In the genomic region with DNA sequence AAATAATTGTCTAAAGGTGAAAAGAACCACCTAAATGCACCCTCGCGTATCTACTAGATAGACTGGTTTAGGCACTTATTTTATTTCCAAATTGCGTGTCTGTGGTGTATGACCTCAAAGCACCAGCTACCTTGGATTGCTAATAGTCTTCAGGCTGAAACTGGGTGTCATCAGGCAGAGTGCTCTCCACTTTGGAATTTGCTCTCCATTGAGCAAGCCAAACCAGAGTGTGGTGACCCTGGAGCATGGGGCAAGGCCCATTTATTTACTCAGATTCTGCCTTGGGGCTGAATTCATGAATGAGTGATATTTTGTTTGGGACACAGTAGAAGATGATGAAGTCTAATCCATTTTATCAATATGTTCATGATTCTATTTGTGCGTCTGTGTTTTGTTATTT, we compare ENCODE assay signal across 16 cellular contexts.
"Had no signal": no experiment of that assay in that cellular context is flagged by ENCODE, and none has a peak within 500 bp of the region (broad histone marks: within the 10 kb centered on the region; RNA-seq: fewer than 3 reads in every experiment).

No MANE protein-coding gene starts in this region.

- H3K36me3 ChIP-seq: gastrocnemius medialis, heart left ventricle, thoracic aorta had no signal

- H3K4me1 ChIP-seq: gastrocnemius medialis, heart left ventricle, parathyroid adenoma had no signal

- H3K27me3 Mint-ChIP-seq: activated B cell treated with CpG ODN at 0.5 μM for 24 hours had no signal

- H3K27me3 ChIP-seq: gastrocnemius medialis, heart left ventricle had no signal

- H3K36me3 Mint-ChIP-seq: activated naive CD4-positive, alpha-beta T cell treated with anti-CD3 and anti-CD28 coated beads, Interleukin-2, amount 50 U/mL, for 72 hours; stimulated activated effector memory CD8-positive, alpha-beta T cell treated with anti-CD3 and anti-CD28 coated beads, Interleukin-12 subunit alpha, Interleukin-12 subunit beta, amount 100 ng/mL, for 72 hours had no signal

- H3K4me3 ChIP-seq: gastrocnemius medialis, heart left ventricle, thoracic aorta had no signal

- H3K27ac ChIP-seq: gastrocnemius medialis, heart left ventricle, parathyroid adenoma, thoracic aorta had no signal

- H3K9me3 ChIP-seq: gastrocnemius medialis, heart left ventricle, thoracic aorta had no signal

- H3K4me1 Mint-ChIP-seq: activated B cell treated with CpG ODN at 0.5 μM for 24 hours; stimulated activated effector memory CD8-positive, alpha-beta T cell treated with anti-CD3 and anti-CD28 coated beads, Interleukin-12 subunit alpha, Interleukin-12 subunit beta, amount 100 ng/mL, for 72 hours had no signal

- ATAC-seq: activated CD8-positive, alpha-beta T cell treated with anti-CD3 and anti-CD28 coated beads, Interleukin-2, amount 10 ng/mL, durations not matched to agents 7 days and 5 days; activated naive CD4-positive, alpha-beta T cell treated with anti-CD3 and anti-CD28 coated beads, Interleukin-2, amount 50 U/mL, for 72 hours; activated T-cell treated with anti-CD3 and anti-CD28 coated beads, Interleukin-2, amount 50 U/mL, for 72 hours; gastrocnemius medialis; heart left ventricle; left cardiac atrium; stimulated activated effector memory CD8-positive, alpha-beta T cell treated with anti-CD3 and anti-CD28 coated beads, Interleukin-12 subunit alpha, Interleukin-12 subunit beta, amount 100 ng/mL, for 72 hours had no signal

- H3K4me3 Mint-ChIP-seq: activated B cell treated with CpG ODN at 0.5 μM for 24 hours; activated CD8-positive, alpha-beta T cell treated with anti-CD3 and anti-CD28 coated beads, Interleukin-2, amount 10 ng/mL, durations not matched to agents 7 days and 5 days; activated T-cell treated with anti-CD3 and anti-CD28 coated beads, Interleukin-2, amount 50 U/mL, for 72 hours; stimulated activated effector memory CD8-positive, alpha-beta T cell treated with anti-CD3 and anti-CD28 coated beads, Interleukin-12 subunit alpha, Interleukin-12 subunit beta, amount 100 ng/mL, for 72 hours; T-helper 2 cell treated with Interferon-gamma antibody and Interleukin-4, amounts not matched to agents 5 μg/mL and 100 μg/mL, for 36 hours had no signal

- H3K9me3 Mint-ChIP-seq: activated B cell treated with CpG ODN at 0.5 μM for 24 hours; T-helper 2 cell treated with Interferon-gamma antibody and Interleukin-4, amounts not matched to agents 5 μg/mL and 100 μg/mL, for 36 hours had no signal

- DNase-seq: activated B cell treated with CpG ODN at 0.5 μM for 24 hours; activated CD4-positive, alpha-beta T cell treated with anti-CD3 and anti-CD28 coated beads for 48 hours; activated CD8-positive, alpha-beta memory T cell treated with anti-CD3 and anti-CD28 coated beads, Interleukin-2, amount 50 U/mL, for 4 hours; activated CD8-positive, alpha-beta T cell treated with anti-CD3 and anti-CD28 coated beads, Interleukin-2, amount 10 ng/mL, durations not matched to agents 7 days and 5 days; activated gamma-delta T cell; activated T-cell treated with anti-CD3 and anti-CD28 coated beads, Interleukin-2, amount 50 U/mL, for 72 hours; central memory CD4-positive, alpha-beta T cell; effector memory CD4-positive, alpha-beta T cell; gastrocnemius medialis; heart left ventricle; left cardiac atrium had no signal

- H3K27ac Mint-ChIP-seq: activated B cell treated with CpG ODN at 0.5 μM for 24 hours; activated CD8-positive, alpha-beta T cell treated with anti-CD3 and anti-CD28 coated beads, Interleukin-2, amount 10 ng/mL, durations not matched to agents 7 days and 5 days; activated naive CD4-positive, alpha-beta T cell treated with anti-CD3 and anti-CD28 coated beads, Interleukin-2, amount 50 U/mL, for 72 hours; activated T-cell treated with anti-CD3 and anti-CD28 coated beads, Interleukin-2, amount 50 U/mL, for 72 hours; stimulated activated effector memory CD8-positive, alpha-beta T cell treated with anti-CD3 and anti-CD28 coated beads, Interleukin-12 subunit alpha, Interleukin-12 subunit beta, amount 100 ng/mL, for 72 hours; T-helper 2 cell treated with Interferon-gamma antibody and Interleukin-4, amounts not matched to agents 5 μg/mL and 100 μg/mL, for 36 hours had no signal
